Comparison of ENCODE assay signal across 8 cellular contexts in the genomic region with DNA sequence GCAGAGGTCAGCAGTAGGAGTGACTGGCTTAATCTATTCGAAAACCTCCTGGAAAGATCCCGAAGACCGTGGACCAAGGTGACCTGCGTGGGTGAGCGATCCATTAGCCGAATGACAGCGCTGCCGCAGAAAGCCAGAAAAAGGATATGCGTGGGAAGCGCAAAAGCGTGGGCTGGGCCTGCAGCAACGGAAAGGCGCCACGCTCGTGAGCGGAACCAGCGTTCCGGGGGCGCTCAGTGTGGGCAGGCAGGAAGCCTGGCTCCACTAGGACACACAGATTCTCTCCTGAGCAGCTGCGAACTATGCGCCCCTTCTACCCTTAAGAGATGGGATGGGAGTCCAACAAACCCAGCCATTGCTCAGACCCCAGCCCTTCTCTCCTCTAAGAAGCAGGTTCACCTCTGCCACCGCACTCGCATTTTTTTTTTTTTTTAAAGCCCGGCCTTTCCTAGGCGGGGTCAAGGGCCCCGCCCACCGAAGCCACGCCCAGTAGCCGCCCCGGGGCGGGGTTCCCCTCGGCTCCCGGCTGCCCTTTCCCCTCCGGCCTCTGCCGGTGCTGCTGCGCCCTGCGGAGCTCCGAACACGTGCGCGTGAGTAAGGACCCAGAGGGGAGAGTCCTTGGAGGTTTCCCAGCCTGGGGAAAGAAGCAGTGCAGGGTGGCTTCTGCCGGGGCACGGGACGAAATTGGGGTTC. TPM values are rescaled to one million over a fixed set of nuclear protein-coding genes. Genes with fewer than 3 reads are reported as not detected.
A peak's percentile ranks its signal among the peaks of the same experiment; 100 is the strongest.
DNase-seq lines count a peak whose midpoint lies in the region; ATAC-seq and TF ChIP-seq lines count a peak whose summit lies in the region.

No MANE protein-coding gene starts in this region.

- peaks cover 5% of the 10 kb centered on the region for H3K36me3 Mint-ChIP-seq in endothelial cell (ENCODE audit: low read depth, unreplicated experiment)

- H3K27me3 Mint-ChIP-seq in endothelial cell (ENCODE audit: unreplicated experiment) = peaks cover 6% of the 10 kb centered on the region

- ATAC-seq in GM19351 (IDR thresholded peaks at IDR 0.05; ENCODE audit: unreplicated experiment) = peak; percentile 78
- ATAC-seq in HG03469 (IDR thresholded peaks at IDR 0.05; ENCODE audit: unreplicated experiment) = peak; percentile 77

- peaks cover 33% of the 10 kb centered on the region for H3K4me1 Mint-ChIP-seq in endothelial cell (ENCODE audit: unreplicated experiment)

- H3K9me3 Mint-ChIP-seq in endothelial cell (ENCODE audit: unreplicated experiment) = no peaks in the 10 kb centered on the region

- TF ChIP-seq CTCF in endothelial cell (IDR thresholded peaks at IDR 0.05; ENCODE audit: unreplicated experiment) = no peak

- no peak overlapping the region for H3K27ac Mint-ChIP-seq in endothelial cell (ENCODE audit: unreplicated experiment)

- DNase-seq in COLO668 (lab: John Stamatoyannopoulos, UW; ENCODE audit: unreplicated experiment) = peak; percentile 85
- peak; percentile 90 for DNase-seq in NOMO-1 treated with DMSO at 0.1 percent for 48 hours (lab: John Stamatoyannopoulos, UW; ENCODE audit: unreplicated experiment)
- DNase-seq in activated CD8-positive, alpha-beta memory T cell treated with anti-CD3 and anti-CD28 coated beads, Interleukin-2, amount 50 U/mL, for 1 hour (ENCODE audit: extremely low read depth) = peak; percentile 23
- peak; percentile 88 for DNase-seq in endothelial cell (ENCODE audit: low spot score)
- DNase-seq in middle frontal gyrus (ENCODE audit: extremely low spot score, low spot score) = peak; percentile 71
- DNase-seq in stimulated activated CD8-positive, alpha-beta memory T cell treated with anti-CD3 and anti-CD28 coated beads, Interleukin-2, amount 100 ng/mL, for 1 hour (ENCODE audit: low read depth in 2 of 2) = peak; percentile 77 to 80

- peak overlapping the region; percentile 88 for H3K4me3 Mint-ChIP-seq in endothelial cell (ENCODE audit: unreplicated experiment)

RNA-seq across cellular contexts. Expression of gene MATR3, which starts 19.8 kb away (rescaled TPM):
- total RNA-seq in endothelial cell (ENCODE audit: unreplicated experiment) = 235 TPM

Comparison
In these comparisons a context has a peak if more than half of its experiments do, and no peak if none do; other contexts are left out.
1. Peak in every context shown above with its lines: DNase-seq and ATAC-seq.
2. DNase-seq: peak in every context shown above with its lines; median percentile 90 in NOMO-1 treated with DMSO at 0.1 percent for 48 hours; 88 in endothelial cell; 85 in COLO668; 78 in stimulated activated CD8-positive, alpha-beta memory T cell treated with anti-CD3 and anti-CD28 coated beads, Interleukin-2, amount 100 ng/mL, for 1 hour; 71 in middle frontal gyrus; 23 in activated CD8-positive, alpha-beta memory T cell treated with anti-CD3 and anti-CD28 coated beads, Interleukin-2, amount 50 U/mL, for 1 hour.